ENCODE assay signal across 18 cellular contexts in the genomic region with DNA sequence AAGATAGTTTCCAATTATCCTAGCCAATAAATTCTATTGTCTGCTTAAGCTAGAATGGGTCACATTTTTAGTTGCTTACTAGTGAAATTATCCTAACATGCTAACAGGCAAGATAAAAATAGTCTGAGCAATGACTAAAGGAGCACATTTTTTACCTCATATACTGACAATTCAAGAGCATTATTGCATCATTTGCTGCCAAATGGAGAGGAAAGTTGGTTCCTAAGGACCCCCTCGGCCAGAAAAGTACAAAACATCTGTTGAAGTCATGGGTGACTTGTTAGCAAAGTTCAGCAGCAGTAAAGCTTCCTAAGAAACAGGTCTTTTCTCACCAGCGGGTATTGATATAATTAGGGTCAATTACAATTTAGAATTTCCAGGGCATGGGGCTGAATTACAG.
DNase-seq lines count a peak whose midpoint lies in the region; ATAC-seq, FAIRE-seq and TF ChIP-seq lines count a peak whose summit lies in the region.
"Had no signal": no experiment of that assay in that cellular context is flagged by ENCODE, and none has a peak within 500 bp of the region (broad histone marks: within the 10 kb centered on the region; RNA-seq: fewer than 3 reads in every experiment).

No MANE protein-coding gene starts in this region.

- H3F3A ChIP-seq in PC-9 (ENCODE audit: insufficient read depth, low read depth), result no peaks in the 10 kb centered on the region

- no peak for ATAC-seq in GM21619 (IDR thresholded peaks at IDR 0.05; ENCODE audit: unreplicated experiment)

- CTCF ChIA-PET in H1 (lab: Charles Lee; ENCODE audit: partially characterized antibody) (interaction anchor here (0.6 kb wide), 1 partner anchor 325 kb away, joined by 4 read pairs; no protein-coding TSS in a partner anchor), PC-9 (lab: Charles Lee) (no interaction called here)

- H3K18ac ChIP-seq in H1 (ENCODE audit: extremely low read depth, low read length), result no peak overlapping the region

- H3K4ac ChIP-seq in H1 (replicated peaks; ENCODE audit: insufficient read length, low read depth, low read length), result no peak overlapping the region

- no peak overlapping the region for H3K56ac ChIP-seq in H1 (replicated peaks; ENCODE audit: insufficient read length, low read depth, low read length)

- no peaks in the 10 kb centered on the region for H3K79me1 ChIP-seq in H1 (ENCODE audit: low read depth, low read length)

- BruUV-seq in PC-9 (replicated peaks; lab: Mats Ljungman, UMichigan), result no TSS peak

- H3K9ac ChIP-seq in H1 (replicated peaks in 1 of 4; ENCODE audit: extremely low read depth in 1 of 4, low read depth in 3 of 4, low read length in 3 of 4), result no peak overlapping the region

- TF ChIP-seq POLR2A in H1 (IDR thresholded peaks at IDR 0.05; ENCODE audit: control extremely low read depth in 1 of 2, low read depth in 2 of 2, low read length in 2 of 2), result no peak

- no peaks in the 10 kb centered on the region; the same call in 1 of the 2 replicates for H3K23me2 ChIP-seq in H1 (ENCODE audit: low read depth, low read length)

- no peak for TF ChIP-seq RAD21 in H1 (IDR thresholded peaks at IDR 0.05 in 1 of 2, conservative IDR thresholded peaks at IDR 0.05 in 1 of 2; ENCODE audit: low read depth in 2 of 2, low read length in 2 of 2)

- 91% methylated on average over 2 of the region's 2 CpGs; no CpG with 5 or more reads in 1 of the 2 experiments for WGBS in H1 (ENCODE audit: extremely low coverage in 1 of 2, insufficient coverage in 1 of 2, insufficient read length in 1 of 2, insufficient replicate concordance in 2 of 2, low coverage in 1 of 2, low lambda C conversion rate in 2 of 2, missing lambda C conversion rate in 1 of 2), 2 experiments

- TF ChIP-seq EP300 in H1 (IDR thresholded peaks at IDR 0.05; ENCODE audit: borderline replicate concordance in 1 of 2, low read depth in 2 of 2, low read length in 2 of 2), result no peak

- H3K36me3 ChIP-seq in H1 (ENCODE audit: control insufficient read depth in 2 of 4, insufficient read depth in 4 of 4, low read length in 3 of 4), result no peaks in the 10 kb centered on the region
- H3K36me3 ChIP-seq in PC-9 (ENCODE audit: low read depth), result no peaks in the 10 kb centered on the region
- H3K36me3 ChIP-seq: HAP-1, SJCRH30 had no signal

- no peak overlapping the region for H4K5ac ChIP-seq in H1 (ENCODE audit: insufficient read length, low read depth, low read length)

- no peaks in the 10 kb centered on the region for H3K9me2 ChIP-seq in PC-9 (ENCODE audit: insufficient read depth)

- peaks cover 0 to 4% of the 10 kb centered on the region in 2 experiments; a peak in 1 of 4 replicates for H3K9me3 ChIP-seq in H1 (ENCODE audit: insufficient read depth in 2 of 2, low read depth in 1 of 2, low read length in 1 of 2)
- H3K9me3 ChIP-seq in PC-9 (ENCODE audit: insufficient read depth, low read depth), result no peaks in the 10 kb centered on the region
- H3K9me3 ChIP-seq: HAP-1, SJCRH30 had no signal

- H2BK20ac ChIP-seq in H1 (ENCODE audit: low read length), result no peak overlapping the region

- H2BK120ac ChIP-seq in H1 (replicated peaks; ENCODE audit: low read depth, low read length), result no peak overlapping the region

- H2AFZ ChIP-seq in H1 (ENCODE audit: low read length) (no peak overlapping the region), PC-9 (no peak overlapping the region)

- FAIRE-seq in H1 (lab: Jason Lieb, UNC), result no peak
- FAIRE-seq: A204.1 had no signal

- POLR2A ChIA-PET in H1 (lab: Charles Lee; ENCODE audit: partially characterized antibody), result no interaction called here
- POLR2A ChIA-PET in PC-9 (lab: Charles Lee; ENCODE audit: unreplicated experiment), result no interaction called here

- TF ChIP-seq CTCF in H1 (IDR thresholded peaks at IDR 0.05; ENCODE audit: control extremely low read depth in 1 of 3, insufficient read depth in 1 of 3, low read depth in 1 of 3, low read length in 3 of 3), result no peak
- no peak for TF ChIP-seq CTCF in PC-9 (conservative IDR thresholded peaks at IDR 0.05)

- no peak overlapping the region for H2BK5ac ChIP-seq in H1 (ENCODE audit: low read depth, low read length)

- H4K91ac ChIP-seq in H1 (replicated peaks; ENCODE audit: insufficient read length, low read length), result no peak overlapping the region

- H3K14ac ChIP-seq in H1 (ENCODE audit: insufficient read length), result no peak overlapping the region

- intact Hi-C loops in PC-9 (cut with micrococcal nuclease; ENCODE audit: unreplicated experiment), result no loop called here

- no peak overlapping the region for H2BK15ac ChIP-seq in H1 (ENCODE audit: low read length)

- no peaks in the 10 kb centered on the region for H3K4me1 ChIP-seq in H1 (replicated peaks in 1 of 4; ENCODE audit: control insufficient read depth in 3 of 4, insufficient read depth in 4 of 4, low read length in 3 of 4)
- H3K4me1 ChIP-seq in PC-9 (replicated peaks; ENCODE audit: insufficient read depth), result no peaks in the 10 kb centered on the region
- H3K4me1 ChIP-seq: HAP-1, SJCRH30 had no signal

- no peak overlapping the region for H3K27ac ChIP-seq in H1 (ENCODE audit: low read depth, low read length)
- no peak overlapping the region for H3K27ac ChIP-seq in PC-9
- H3K27ac ChIP-seq: RWPE1, SJCRH30 had no signal

- no peak overlapping the region for H4K8ac ChIP-seq in H1 (ENCODE audit: extremely low read depth, insufficient read depth, low read length)

- H2BK12ac ChIP-seq in H1 (ENCODE audit: low read depth, low read length), result no peak overlapping the region

- no peak overlapping the region for H3K4me3 ChIP-seq in H1 (ENCODE audit: extremely low read depth in 1 of 4, insufficient read depth in 2 of 4, low read depth in 3 of 4, low read length in 4 of 4)
- H3K4me3 ChIP-seq in PC-9, result no peak overlapping the region
- H3K4me3 ChIP-seq: HAP-1, SJCRH30 had no signal

- H3K27me3 ChIP-seq in H1 (replicated peaks in 1 of 4; ENCODE audit: control insufficient read depth in 3 of 4, extremely low read depth in 1 of 4, insufficient read depth in 3 of 4, low read length in 3 of 4), result no peaks in the 10 kb centered on the region
- H3K27me3 ChIP-seq in PC-9 (ENCODE audit: insufficient read depth, low read depth), result no peaks in the 10 kb centered on the region
- H3K27me3 ChIP-seq: SJCRH30 had no signal

- no peak overlapping the region for H3K4me2 ChIP-seq in H1 (ENCODE audit: insufficient read depth in 1 of 2, low read depth in 2 of 2, low read length in 2 of 2)
- no peak overlapping the region for H3K4me2 ChIP-seq in PC-9

- no peaks in the 10 kb centered on the region for H3K79me2 ChIP-seq in H1 (ENCODE audit: control insufficient read depth in 1 of 2, insufficient read depth in 2 of 2, low read length in 2 of 2)
- H3K79me2 ChIP-seq in PC-9 (ENCODE audit: low read depth), result no peaks in the 10 kb centered on the region

- no peak overlapping the region for H3K23ac ChIP-seq in H1 (ENCODE audit: insufficient read length)

- DNase-seq in NCI-H146 (lab: John Stamatoyannopoulos, UW) (peak; percentile 13), NCI-H146 treated with DMSO at 0.1 percent for 48 hours (lab: John Stamatoyannopoulos, UW; ENCODE audit: unreplicated experiment) (no peak), NAMALWA (ENCODE audit: low spot score) (peak; percentile 42), H1 (ENCODE audit: low read depth in 1 of 2, low spot score in 2 of 2) (no peak), kidney tubule cell (ENCODE audit: low spot score) (peak; percentile 6), NCI-H2196 treated with DMSO at 0.1 percent for 48 hours (lab: John Stamatoyannopoulos, UW; ENCODE audit: unreplicated experiment) (no peak), PC-9 (no peak)
- DNase-seq: Calu3; CD4-positive, CD25-positive, alpha-beta regulatory T cell; GDM1; MV-4-11; NCI-H1436; NCI-H510A; SJCRH30 had no signal

- no peak overlapping the region for H2AK5ac ChIP-seq in H1 (ENCODE audit: low read depth, low read length)

- H4K20me1 ChIP-seq in H1 (replicated peaks in 1 of 2; ENCODE audit: control insufficient read depth in 1 of 2, insufficient read depth in 2 of 2, low read length in 2 of 2), result no peaks in the 10 kb centered on the region
- no peaks in the 10 kb centered on the region for H4K20me1 ChIP-seq in PC-9 (ENCODE audit: insufficient read depth)

TF ChIP-seq in H1, 55 proteins besides CTCF, POLR2A, EP300 and RAD21:
- no peak for TF ChIP-seq BCL11A (IDR thresholded peaks at IDR 0.05; ENCODE audit: low read depth in 2 of 2, low read length in 2 of 2)
- 0 out of 2 replicates have a peak, but pooled peaks have one; percentile 31 for TF ChIP-seq CEBPB (IDR thresholded peaks at IDR 0.05; ENCODE audit: low read depth, low read length)
- TF ChIP-seq, protein P1, sequence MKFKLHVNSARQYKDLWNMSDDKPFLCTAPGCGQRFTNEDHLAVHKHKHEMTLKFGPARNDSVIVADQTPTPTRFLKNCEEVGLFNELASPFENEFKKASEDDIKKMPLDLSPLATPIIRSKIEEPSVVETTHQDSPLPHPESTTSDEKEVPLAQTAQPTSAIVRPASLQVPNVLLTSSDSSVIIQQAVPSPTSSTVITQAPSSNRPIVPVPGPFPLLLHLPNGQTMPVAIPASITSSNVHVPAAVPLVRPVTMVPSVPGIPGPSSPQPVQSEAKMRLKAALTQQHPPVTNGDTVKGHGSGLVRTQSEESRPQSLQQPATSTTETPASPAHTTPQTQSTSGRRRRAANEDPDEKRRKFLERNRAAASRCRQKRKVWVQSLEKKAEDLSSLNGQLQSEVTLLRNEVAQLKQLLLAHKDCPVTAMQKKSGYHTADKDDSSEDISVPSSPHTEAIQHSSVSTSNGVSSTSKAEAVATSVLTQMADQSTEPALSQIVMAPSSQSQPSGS (IDR thresholded peaks at IDR 0.05; ENCODE audit: low read length), result no peak

Comparison
In these comparisons a context has a peak if more than half of its experiments do, and no peak if none do; other contexts are left out.
1. DNase-seq: peak in NCI-H146 (single experiment), NAMALWA (single experiment) and kidney tubule cell (single experiment); none in NCI-H146 treated with DMSO at 0.1 percent for 48 hours (single experiment), H1 (0 of 2), NCI-H2196 treated with DMSO at 0.1 percent for 48 hours (single experiment) and PC-9 (0 of 2).